In genomic region chr11:33320814-33321330, GRCh38 we compare ENCODE assay signal across 24 cellular contexts. TPM values are rescaled to one million over a fixed set of nuclear protein-coding genes. Genes with fewer than 3 reads are reported as not detected.
DNase-seq lines count a peak whose midpoint lies in the region; ATAC-seq, FAIRE-seq and TF ChIP-seq lines count a peak whose summit lies in the region.
"Had no signal": no experiment of that assay in that cellular context is flagged by ENCODE, and none has a peak within 500 bp of the region (broad histone marks: within the 10 kb centered on the region; RNA-seq: fewer than 3 reads in every experiment).

No MANE protein-coding gene starts in this region.

- in situ Hi-C loops in gastrocnemius medialis (cut with MboI; ENCODE audit: low sequenced_read_pairs in 4 of 4): no loop called here

- no peak for ATAC-seq in gastrocnemius medialis
- ATAC-seq: CD8-positive, alpha-beta T cell; PC-3; T-helper 17 cell had no signal

- no peak overlapping the region for H3K4me3 Mint-ChIP-seq in astrocyte (ENCODE audit: unreplicated experiment)
- H3K4me3 Mint-ChIP-seq: activated B cell treated with CpG ODN at 0.5 μM for 24 hours; activated CD4-positive, alpha-beta memory T cell treated with anti-CD3 and anti-CD28 coated beads for 36 hours; CD8-positive, alpha-beta T cell; GM23338; nephron progenitor cell; T-helper 17 cell had no signal

- DNase-seq in H54 (ENCODE audit: insufficient read length, low spot score) (no peak), astrocyte (ENCODE audit: low read depth) (peak; percentile 34), hepatocyte (ENCODE audit: low spot score) (peak; percentile 11), gastrocnemius medialis (no peak), nucleus accumbens (lab: John Stamatoyannopoulos, UW) (no peak), glomerular visceral epithelial cell (ENCODE audit: extremely low spot score) (no peak), prostate gland (ENCODE audit: low spot score) (no peak), ureter (ENCODE audit: low spot score) (no peak)
- DNase-seq: activated B cell treated with CpG ODN at 0.5 μM for 24 hours; activated CD4-positive, alpha-beta memory T cell treated with anti-CD3 and anti-CD28 coated beads for 36 hours; activated gamma-delta T cell treated with Interleukin-2 at 50 U/mL for 16 hours; activated T-cell treated with anti-CD3 and anti-CD28 coated beads for 4 hours; amygdala; CD8-positive, alpha-beta T cell; cerebellar nuclear complex; DMS79 treated with DMSO at 0.1 percent for 48 hours; effector CD4-positive, alpha-beta T cell; islet precursor cell; NCI-H1417; nephron progenitor cell; PC-3; T-helper 17 cell had no signal

- TF ChIP-seq POLR2A in H54 (IDR thresholded peaks at IDR 0.05; ENCODE audit: low read depth, low read length): no peak
- TF ChIP-seq POLR2A in gastrocnemius medialis (IDR thresholded peaks at IDR 0.05): no peak
- no peak for TF ChIP-seq POLR2A in prostate gland (IDR thresholded peaks at IDR 0.05)

- no peaks in the 10 kb centered on the region for H3K36me3 Mint-ChIP-seq in astrocyte (ENCODE audit: low read depth, unreplicated experiment)

- WGBS in hepatocyte (ENCODE audit: low lambda C conversion rate, missing lambda C conversion rate): 28% methylated on average over 6 of the region's 6 CpGs
- WGBS in prostate gland: 80% methylated on average over 6 of the region's 6 CpGs

- H4K20me1 ChIP-seq in astrocyte (ENCODE audit: insufficient read depth, low read length): peaks cover 81% of the 10 kb centered on the region
- peaks cover 66% of the 10 kb centered on the region for H4K20me1 ChIP-seq in hepatocyte (ENCODE audit: insufficient read depth, poor library complexity, severe bottlenecking)

- no peaks in the 10 kb centered on the region for H3K9me3 ChIP-seq in astrocyte (ENCODE audit: insufficient read depth, low read depth, low read length)
- H3K9me3 ChIP-seq in hepatocyte (ENCODE audit: low read depth): no peaks in the 10 kb centered on the region
- H3K9me3 ChIP-seq in gastrocnemius medialis: no peaks in the 10 kb centered on the region
- H3K9me3 ChIP-seq in prostate gland: no peaks in the 10 kb centered on the region
- H3K9me3 ChIP-seq: SJSA1 had no signal

- H3K27ac ChIP-seq in astrocyte (ENCODE audit: low read depth, low read length) (no peak overlapping the region), hepatocyte (peak overlapping the region; percentile 60), gastrocnemius medialis (peak overlapping the region; percentile 38 to 59 (median 47)), prostate gland (no peak overlapping the region)
- H3K27ac ChIP-seq: SJSA1 had no signal

- H3K9me3 Mint-ChIP-seq in astrocyte (ENCODE audit: unreplicated experiment): no peaks in the 10 kb centered on the region
- H3K9me3 Mint-ChIP-seq: activated B cell treated with CpG ODN at 0.5 μM for 24 hours; activated CD4-positive, alpha-beta memory T cell treated with anti-CD3 and anti-CD28 coated beads for 36 hours; CD8-positive, alpha-beta T cell; GM23338; nephron progenitor cell had no signal

- H3K79me2 ChIP-seq in astrocyte (ENCODE audit: insufficient read depth, low read length) (peaks cover 96% of the 10 kb centered on the region), hepatocyte (peaks cover 100% of the 10 kb centered on the region)

- H3K4me2 ChIP-seq in astrocyte (ENCODE audit: low read length) (no peak overlapping the region), hepatocyte (peak overlapping the region; percentile 58)
- H3K4me2 ChIP-seq: GM23338 had no signal

- H2AFZ ChIP-seq in astrocyte (ENCODE audit: low read depth, low read length) (no peak overlapping the region), hepatocyte (no peak overlapping the region)
- H2AFZ ChIP-seq: GM23338 had no signal

- H3K9ac ChIP-seq in astrocyte (ENCODE audit: low read length): no peak overlapping the region

- TF ChIP-seq CTCF in astrocyte (IDR thresholded peaks at IDR 0.05; ENCODE audit: insufficient read depth, low read depth, low read length) (no peak), hepatocyte (IDR thresholded peaks at IDR 0.05; ENCODE audit: poor library complexity) (no peak), gastrocnemius medialis (IDR thresholded peaks at IDR 0.05 in 4 of 5, conservative IDR thresholded peaks at IDR 0.05 in 1 of 5) (no peak), prostate gland (IDR thresholded peaks at IDR 0.05) (no peak)

- no peak overlapping the region for H3K27ac Mint-ChIP-seq in astrocyte (ENCODE audit: unreplicated experiment)
- H3K27ac Mint-ChIP-seq: activated B cell treated with CpG ODN at 0.5 μM for 24 hours; activated CD4-positive, alpha-beta memory T cell treated with anti-CD3 and anti-CD28 coated beads for 36 hours; CD8-positive, alpha-beta T cell; GM23338; nephron progenitor cell; T-helper 17 cell had no signal

- no peaks in the 10 kb centered on the region for H3K9me2 ChIP-seq in hepatocyte (replicated peaks; ENCODE audit: insufficient read depth)

- H3K27me3 ChIP-seq in astrocyte (ENCODE audit: insufficient read depth, low read length) (no peaks in the 10 kb centered on the region), hepatocyte (no peaks in the 10 kb centered on the region), gastrocnemius medialis (no peaks in the 10 kb centered on the region), prostate gland (replicated peaks; ENCODE audit: insufficient read depth) (no peaks in the 10 kb centered on the region)
- H3K27me3 ChIP-seq: SJSA1 had no signal

- H3K4me1 ChIP-seq in astrocyte (ENCODE audit: insufficient read depth, low read length) (peaks cover 4% of the 10 kb centered on the region), hepatocyte (ENCODE audit: insufficient read depth) (peaks cover 28% of the 10 kb centered on the region), gastrocnemius medialis (peaks cover 76 to 77% of the 10 kb centered on the region in 2 donors), prostate gland (replicated peaks) (no peaks in the 10 kb centered on the region)

- FAIRE-seq in H54 (lab: Jason Lieb, UNC): peak; percentile 55
- FAIRE-seq in astrocyte (lab: Jason Lieb, UNC): no peak

- H3K4me1 Mint-ChIP-seq in astrocyte (ENCODE audit: low read depth, unreplicated experiment): peaks cover 16% of the 10 kb centered on the region

- H3K4me3 ChIP-seq in astrocyte (ENCODE audit: insufficient read depth, low read depth, low read length) (no peak overlapping the region), hepatocyte (no peak overlapping the region), gastrocnemius medialis (no peak overlapping the region), prostate gland (no peak overlapping the region)
- H3K4me3 ChIP-seq: GM23338, SJSA1 had no signal

- H3K36me3 ChIP-seq in astrocyte (ENCODE audit: insufficient read depth, low read length) (no peaks in the 10 kb centered on the region), hepatocyte (replicated peaks; ENCODE audit: insufficient read depth, low read depth) (no peaks in the 10 kb centered on the region), gastrocnemius medialis (no peaks in the 10 kb centered on the region), prostate gland (no peaks in the 10 kb centered on the region)
- H3K36me3 ChIP-seq: SJSA1 had no signal

- H3K27me3 Mint-ChIP-seq in astrocyte (ENCODE audit: low read depth, unreplicated experiment): no peaks in the 10 kb centered on the region
- H3K27me3 Mint-ChIP-seq: activated B cell treated with CpG ODN at 0.5 μM for 24 hours; activated CD4-positive, alpha-beta memory T cell treated with anti-CD3 and anti-CD28 coated beads for 36 hours; T-helper 17 cell had no signal

- intact Hi-C loops in gastrocnemius medialis (cut with DNase I; ENCODE audit: low total_unique reads) (no loop called here), prostate gland (cut with DNase I) (no loop called here)

RNA-seq across cellular contexts. Expression of gene KIAA1549L, which starts 55.0 kb away (rescaled TPM):
- 10.3 TPM in 2 replicates for total RNA-seq in astrocyte
- total RNA-seq in hepatocyte: 0.36 and 0.57 TPM in 2 replicates
- polyA plus RNA-seq in hepatocyte: 0.05 TPM in 1 of 2 replicates, not detected in the other
- under 1 TPM in 1 of 4 donors, not detected in 3; 0.09 TPM for total RNA-seq in gastrocnemius medialis
- total RNA-seq in prostate gland: 1 to 10 TPM in 1 of 2 donors, not detected in 1; 3.3 TPM
- total RNA-seq in ureter: 10.1 TPM
- total RNA-seq: activated CD4-positive, alpha-beta memory T cell treated with anti-CD3 and anti-CD28 coated beads for 36 hours; CD8-positive, alpha-beta T cell; T-helper 17 cell had no signal

Comparison
In these comparisons a context has a peak if more than half of its experiments do, and no peak if none do; other contexts are left out.
1. DNase-seq: peak in astrocyte (single experiment) and hepatocyte (single experiment); none in H54 (single experiment), gastrocnemius medialis (0 of 2), nucleus accumbens (0 of 56), glomerular visceral epithelial cell (single experiment), prostate gland (single experiment) and ureter (single experiment).
2. H3K27ac ChIP-seq: peak in hepatocyte (single experiment) and gastrocnemius medialis (4 of 4); none in astrocyte (single experiment) and prostate gland (0 of 2).